ENCODE assay signal across 8 cellular contexts in the genomic region with DNA sequence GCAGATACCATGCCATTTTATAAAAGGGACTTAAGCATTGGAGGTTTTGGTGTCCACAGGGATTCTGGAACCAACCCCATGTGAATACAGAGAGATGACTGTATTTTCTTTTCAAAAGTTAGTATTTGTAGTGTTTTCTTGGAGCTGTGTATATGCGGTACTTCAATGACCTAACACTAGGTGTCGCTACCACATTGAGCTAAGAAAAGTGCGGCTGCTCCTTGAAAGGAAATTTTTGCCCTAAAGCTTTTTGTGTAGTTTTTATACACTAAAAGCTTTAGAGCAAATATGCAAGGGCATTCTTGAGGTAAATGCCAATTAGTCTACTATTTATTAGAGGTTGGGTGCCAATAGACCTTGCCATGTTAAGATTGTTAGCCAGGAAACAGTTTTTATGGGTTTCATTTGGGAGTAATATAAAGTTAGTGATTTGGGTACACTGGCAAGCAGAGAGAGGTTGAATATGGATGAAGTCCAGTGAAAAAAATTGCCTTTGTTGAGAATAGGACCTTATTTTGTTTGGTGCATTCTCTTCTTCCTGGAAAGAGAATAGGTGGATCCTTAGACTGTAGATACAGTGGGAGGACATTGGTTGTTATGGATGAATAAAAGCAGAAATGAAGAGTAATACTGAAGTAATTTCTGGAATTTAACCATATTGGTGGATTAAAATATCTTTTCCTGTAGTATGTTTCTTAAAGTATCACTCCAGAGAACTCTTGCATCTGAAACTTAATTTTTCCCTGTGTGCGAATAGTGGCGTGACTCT. TPM values are rescaled to one million over a fixed set of nuclear protein-coding genes. Genes with fewer than 3 reads are reported as not detected.
DNase-seq lines count a peak whose midpoint lies in the region; ATAC-seq and TF ChIP-seq lines count a peak whose summit lies in the region.

No MANE protein-coding gene starts in this region.

- H3K9me3 ChIP-seq in neuronal stem cell (replicated peaks in 1 of 2; ENCODE audit: control insufficient read depth in 2 of 2, insufficient read depth in 1 of 2, low read depth in 1 of 2, low read length in 2 of 2): peaks cover 0 to 3% of the 10 kb centered on the region in 2 donors

- no peak overlapping the region for H3K9ac ChIP-seq in neuronal stem cell (ENCODE audit: low read depth, low read length, poor library complexity)

- H3K9me3 Mint-ChIP-seq in HFFc6: no peaks in the 10 kb centered on the region

- no peaks in the 10 kb centered on the region for H3K36me3 Mint-ChIP-seq in HFFc6 (ENCODE audit: low read depth)

- H3K4me1 ChIP-seq in neuronal stem cell (ENCODE audit: control insufficient read depth in 2 of 2, insufficient read depth in 1 of 2, low read depth in 1 of 2, low read length in 2 of 2): peaks cover 0 to 3% of the 10 kb centered on the region in 2 donors

- WGBS in neuronal stem cell (ENCODE audit: extremely low coverage in 2 of 2, insufficient read length in 2 of 2, insufficient replicate concordance in 1 of 2), 2 donors: no CpG with 5 or more reads among the region's 5 CpGs

- no peaks in the 10 kb centered on the region for H3K36me3 ChIP-seq in neuronal stem cell (replicated peaks in 1 of 2; ENCODE audit: control insufficient read depth in 2 of 2, insufficient read depth in 2 of 2, low read length in 2 of 2)

- peak; percentile 33 for DNase-seq in Caki2 (ENCODE audit: low read depth)
- DNase-seq in HFFc6: peak; percentile 58
- peak; percentile 79 for DNase-seq in NCI-H510A treated with DMSO at 0.1 percent for 48 hours (lab: John Stamatoyannopoulos, UW)
- peak; percentile 14 for DNase-seq in activated CD4-positive, alpha-beta T cell treated with anti-CD3 and anti-CD28 coated beads, Interleukin-2, amount 50 U/mL, for 1 hour
- peak; percentile 85 for DNase-seq in fibroblast of the aortic adventitia (ENCODE audit: low read depth)
- DNase-seq in neuronal stem cell (ENCODE audit: low spot score): peak; percentile 62

- H2AK5ac ChIP-seq in neuronal stem cell (ENCODE audit: low read depth, low read length): no peak overlapping the region

- no peak overlapping the region for H2BK15ac ChIP-seq in neuronal stem cell (ENCODE audit: low read length)

- peak overlapping the region; percentile 72 for H2AFZ ChIP-seq in neuronal stem cell (ENCODE audit: low read length)

- H3K27me3 Mint-ChIP-seq in HFFc6 (ENCODE audit: insufficient read depth): no peaks in the 10 kb centered on the region

- no peak for ATAC-seq in GM21529 (IDR thresholded peaks at IDR 0.05; ENCODE audit: unreplicated experiment)
- no peak for ATAC-seq in GM19395 (IDR thresholded peaks at IDR 0.05; ENCODE audit: unreplicated experiment)

- no peak overlapping the region for H3K27ac ChIP-seq in neuronal stem cell (replicated peaks; ENCODE audit: low read length)

- H3K4me2 ChIP-seq in neuronal stem cell (ENCODE audit: insufficient read depth, low read length, poor library complexity, severe bottlenecking): no peak overlapping the region

- H3K4me3 ChIP-seq in fibroblast of the aortic adventitia (ENCODE audit: low read depth, low read length) (no peak overlapping the region), neuronal stem cell (ENCODE audit: low read length in 2 of 2) (no peak overlapping the region)

- H4K91ac ChIP-seq in neuronal stem cell (ENCODE audit: low read depth, low read length, poor library complexity): no peak overlapping the region

- H3K27ac Mint-ChIP-seq in HFFc6: peak overlapping the region; percentile 36

- no peak overlapping the region for H3K23ac ChIP-seq in neuronal stem cell (ENCODE audit: low read depth, low read length, poor library complexity)

- no peak overlapping the region for H2BK12ac ChIP-seq in neuronal stem cell (ENCODE audit: low read length)

- H4K8ac ChIP-seq in neuronal stem cell (ENCODE audit: low read depth, low read length): no peak overlapping the region

- no peaks in the 10 kb centered on the region for H3K27me3 ChIP-seq in neuronal stem cell (ENCODE audit: control insufficient read depth in 3 of 3, insufficient read depth in 3 of 3, low read depth in 1 of 3, low read length in 3 of 3)

- in situ Hi-C loops in Caki2 (cut with HindIII; ENCODE audit: low pct_unique_long_range_greater_than_20kb, low sequenced_read_pairs): no loop called here

- no peak overlapping the region for H3K18ac ChIP-seq in neuronal stem cell (ENCODE audit: low read length)

- peaks cover 14% of the 10 kb centered on the region for H3K4me1 Mint-ChIP-seq in HFFc6 (ENCODE audit: low read depth)

- no peak overlapping the region for H2BK120ac ChIP-seq in neuronal stem cell (ENCODE audit: low read depth, low read length)

- H3K4me3 Mint-ChIP-seq in HFFc6: peak overlapping the region; percentile 31; the same call in 1 of the 2 replicates

- no peak overlapping the region for H2BK5ac ChIP-seq in neuronal stem cell (ENCODE audit: low read length)

- TF ChIP-seq CTCF in HFFc6 (IDR thresholded peaks at IDR 0.05) (peak; percentile 97), fibroblast of the aortic adventitia (IDR thresholded peaks at IDR 0.05; ENCODE audit: insufficient read depth, low read length) (peak; percentile 86)

- no peak overlapping the region for H3K4ac ChIP-seq in neuronal stem cell (ENCODE audit: low read length)

- H3K14ac ChIP-seq in neuronal stem cell (ENCODE audit: low read length): no peak overlapping the region

- H3K79me1 ChIP-seq in neuronal stem cell (ENCODE audit: low read depth, low read length): no peaks in the 10 kb centered on the region

RNA-seq across cellular contexts. Expression of a gene that starts 43.3 kb away (rescaled TPM):
- 10.3 and 14.2 TPM in 2 replicates for total RNA-seq in Caki2 (2014; rRNA removed; shearing (Covaris generic); ENCODE audit: low replicate concordance)
- 10 to 100 TPM in 5 of 6 experiments, 1 to 10 TPM in 1; 9.8 to 13.8 (median 12.0) TPM for total RNA-seq in HFFc6 (2021; fragmentation: NEBNext Ultra II Directional; extraction: Animal tissue kit (Norgen Biotek cat#: 25700))
- 29.6 and 75.1 TPM in 2 replicates for total RNA-seq in fibroblast of the aortic adventitia (ENCODE audit: low replicate concordance)
- polyA plus RNA-seq in neuronal stem cell (2013, experiment 1 of 2): 10.3 TPM
- polyA plus RNA-seq in neuronal stem cell (2013, experiment 2 of 2): 9.3 TPM

Comparison
In these comparisons a context has a peak if more than half of its experiments do, and no peak if none do; other contexts are left out.
1. DNase-seq: peak in every context shown above with its lines; median percentile 85 in fibroblast of the aortic adventitia; 79 in NCI-H510A treated with DMSO at 0.1 percent for 48 hours; 62 in neuronal stem cell; 58 in HFFc6; 33 in Caki2; 14 in activated CD4-positive, alpha-beta T cell treated with anti-CD3 and anti-CD28 coated beads, Interleukin-2, amount 50 U/mL, for 1 hour.